In genomic region chr1:180888870-180889269, GRCh38 we compare ENCODE assay signal across 14 cellular contexts. TPM values are rescaled to one million over a fixed set of nuclear protein-coding genes. Genes with fewer than 3 reads are reported as not detected.
DNase-seq lines count a peak whose midpoint lies in the region; ATAC-seq and TF ChIP-seq lines count a peak whose summit lies in the region.
"Had no signal": no experiment of that assay in that cellular context is flagged by ENCODE, and none has a peak within 500 bp of the region (broad histone marks: within the 10 kb centered on the region; RNA-seq: fewer than 3 reads in every experiment).

No MANE protein-coding gene starts in this region.

- no peak for TF ChIP-seq EP300 in SK-N-SH (IDR thresholded peaks at IDR 0.05; ENCODE audit: borderline replicate concordance in 1 of 2, low read depth in 1 of 2, low read length in 1 of 2)

- TF ChIP-seq POLR2A in lower leg skin (IDR thresholded peaks at IDR 0.05), result no peak

- 92 to 97% methylated on average over 1 of the region's 1 CpG for WGBS in lower leg skin, 2 donors
- 100% methylated on average over 1 of the region's 1 CpG for WGBS in SK-N-SH (ENCODE audit: low lambda C conversion rate)

- no peaks in the 10 kb centered on the region for H3K27me3 ChIP-seq in SK-N-SH (ENCODE audit: insufficient read depth)

- DNase-seq in GM10248 (ENCODE audit: extremely low spot score) (peak; percentile 43), lower leg skin (ENCODE audit: low spot score in 2 of 2) (no peak), SK-N-SH (no peak)
- DNase-seq: activated CD4-positive, alpha-beta T cell treated with anti-CD3 and anti-CD28 coated beads for 36 hours; KG1; OCI-M1; stimulated activated naive CD4-positive, alpha-beta T cell; T-cell had no signal

- ATAC-seq in GM19372 (IDR thresholded peaks at IDR 0.05; ENCODE audit: low read depth, unreplicated experiment) (peak; percentile 72), HG02623 (IDR thresholded peaks at IDR 0.05; ENCODE audit: unreplicated experiment) (peak; percentile 75), HG03565 (IDR thresholded peaks at IDR 0.05; ENCODE audit: unreplicated experiment) (peak; percentile 65), GM19455 (IDR thresholded peaks at IDR 0.05; ENCODE audit: unreplicated experiment) (no peak), GM19467 (IDR thresholded peaks at IDR 0.05; ENCODE audit: unreplicated experiment) (no peak)
- ATAC-seq: activated CD4-positive, alpha-beta T cell treated with anti-CD3 and anti-CD28 coated beads for 36 hours; T-cell had no signal

- CTCF ChIA-PET in GM10248 (lab: Yijun Ruan, JAX), result interaction anchor here (1.0 to 1.1 kb wide), 3 partner anchors 19 to 374 kb away, joined by 3 to 4 read pairs (median 4); no protein-coding TSS in a partner anchor
- CTCF ChIA-PET in SK-N-SH (lab: Yijun Ruan, JAX), result interaction anchor here (1.0 to 8.9 kb wide), 3 partner anchors 11 to 373 kb away, joined by 3 to 145 read pairs (median 3); no protein-coding TSS in a partner anchor

- H3K4me3 ChIP-seq in lower leg skin (ENCODE audit: low read depth, poor library complexity, severe bottlenecking) (no peak overlapping the region), SK-N-SH (ENCODE audit: low read depth in 2 of 2, low read length in 1 of 2) (no peak overlapping the region)
- H3K4me3 ChIP-seq: prostate gland had no signal

- H2AFZ ChIP-seq in SK-N-SH (ENCODE audit: low read depth), result no peak overlapping the region

- H3K27ac ChIP-seq in SK-N-SH (ENCODE audit: low read depth in 2 of 2, low read length in 1 of 2), result no peak overlapping the region
- H3K27ac ChIP-seq: prostate gland had no signal

- no peak for TF ChIP-seq RAD21 in SK-N-SH (IDR thresholded peaks at IDR 0.05; ENCODE audit: low read length)

- no peak overlapping the region for H3K9ac ChIP-seq in SK-N-SH

- no peaks in the 10 kb centered on the region for H3K9me2 ChIP-seq in SK-N-SH

- no peak overlapping the region for H3K4me2 ChIP-seq in SK-N-SH

- H3K9me3 ChIP-seq in SK-N-SH, result no peaks in the 10 kb centered on the region
- H3K9me3 ChIP-seq: prostate gland had no signal

- no peaks in the 10 kb centered on the region for H4K20me1 ChIP-seq in SK-N-SH (ENCODE audit: insufficient read depth)

- POLR2A ChIA-PET in GM10248 (lab: Yijun Ruan, JAX) (no interaction called here), SK-N-SH (lab: Yijun Ruan, JAX) (no interaction called here)

- intact Hi-C loops in lower leg skin (cut with DNase I; ENCODE audit: low total_unique reads), result no loop called here

- peaks cover 6 to 19% of the 10 kb centered on the region in 2 experiments for H3K36me3 ChIP-seq in SK-N-SH (replicated peaks in 1 of 2; ENCODE audit: control insufficient read depth in 1 of 2, insufficient read depth in 2 of 2, low read length in 1 of 2)
- H3K36me3 ChIP-seq: prostate gland had no signal

- no peaks in the 10 kb centered on the region for H3F3A ChIP-seq in SK-N-SH (replicated peaks; ENCODE audit: insufficient read depth)

- no peaks in the 10 kb centered on the region for H3K79me2 ChIP-seq in SK-N-SH (ENCODE audit: insufficient read depth)

- TF ChIP-seq CTCF in GM10248 (IDR thresholded peaks at IDR 0.05; ENCODE audit: control extremely low read depth, extremely low read depth, low read depth, missing control alignments) (no peak), lower leg skin (IDR thresholded peaks at IDR 0.05) (no peak), SK-N-SH (IDR thresholded peaks at IDR 0.05) (no peak)

- no peaks in the 10 kb centered on the region; a peak in 1 of 4 replicates for H3K4me1 ChIP-seq in SK-N-SH (ENCODE audit: control insufficient read depth in 1 of 2, insufficient read depth in 2 of 2, low read depth in 1 of 2, low read length in 1 of 2)
- H3K4me1 ChIP-seq: prostate gland had no signal

TF ChIP-seq in SK-N-SH, 30 proteins besides CTCF, POLR2A, EP300 and RAD21:
- TF ChIP-seq, protein P1, sequence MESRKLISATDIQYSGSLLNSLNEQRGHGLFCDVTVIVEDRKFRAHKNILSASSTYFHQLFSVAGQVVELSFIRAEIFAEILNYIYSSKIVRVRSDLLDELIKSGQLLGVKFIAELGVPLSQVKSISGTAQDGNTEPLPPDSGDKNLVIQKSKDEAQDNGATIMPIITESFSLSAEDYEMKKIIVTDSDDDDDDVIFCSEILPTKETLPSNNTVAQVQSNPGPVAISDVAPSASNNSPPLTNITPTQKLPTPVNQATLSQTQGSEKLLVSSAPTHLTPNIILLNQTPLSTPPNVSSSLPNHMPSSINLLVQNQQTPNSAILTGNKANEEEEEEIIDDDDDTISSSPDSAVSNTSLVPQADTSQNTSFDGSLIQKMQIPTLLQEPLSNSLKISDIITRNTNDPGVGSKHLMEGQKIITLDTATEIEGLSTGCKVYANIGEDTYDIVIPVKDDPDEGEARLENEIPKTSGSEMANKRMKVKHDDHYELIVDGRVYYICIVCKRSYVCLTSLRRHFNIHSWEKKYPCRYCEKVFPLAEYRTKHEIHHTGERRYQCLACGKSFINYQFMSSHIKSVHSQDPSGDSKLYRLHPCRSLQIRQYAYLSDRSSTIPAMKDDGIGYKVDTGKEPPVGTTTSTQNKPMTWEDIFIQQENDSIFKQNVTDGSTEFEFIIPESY (IDR thresholded peaks at IDR 0.05; ENCODE audit: borderline replicate concordance, low read depth), result no peak

RNA-seq across cellular contexts. Expression of gene KIAA1614, which starts 23.8 kb away (rescaled TPM):
- total RNA-seq in lower leg skin, result 1 to 10 TPM; 1.0 to 8.5 (median 3.5) TPM
- polyA plus RNA-seq in SK-N-SH (2012; rRNA removed), result 1.1 and 1.2 TPM in 2 replicates
- polyA plus RNA-seq in SK-N-SH (2012; cell fraction: cytosol; rRNA removed), result 0.80 and 1.4 TPM in 2 replicates
- polyA plus RNA-seq in SK-N-SH (2012; cell fraction: nucleus; rRNA removed), result 3.0 and 3.7 TPM in 2 replicates

Comparison
In these comparisons a context has a peak if more than half of its experiments do, and no peak if none do; other contexts are left out.
1. ATAC-seq: peak in GM19372 (single experiment), HG02623 (single experiment) and HG03565 (single experiment); none in GM19455 (single experiment) and GM19467 (single experiment).